ENCODE assay signal across 8 cellular contexts in the genomic region with DNA sequence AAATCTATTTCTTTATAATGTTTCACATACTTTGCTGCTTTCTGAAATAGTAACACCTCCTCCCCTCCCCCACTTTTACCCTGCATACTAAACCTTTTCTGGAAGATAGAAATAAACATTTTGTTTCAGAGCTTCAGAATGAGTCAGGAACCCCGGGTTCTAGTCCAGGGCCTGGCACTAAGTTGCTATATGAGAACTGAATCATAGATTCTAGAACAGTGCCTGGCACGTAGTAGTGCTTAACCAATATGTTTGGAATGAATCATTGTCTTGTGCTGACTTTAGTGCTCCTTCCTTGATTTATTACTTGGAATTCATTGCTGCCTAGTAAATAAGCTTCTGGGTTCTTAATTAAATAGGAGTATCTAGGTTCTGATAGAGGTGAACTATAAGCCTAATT. TPM values are rescaled to one million over a fixed set of nuclear protein-coding genes. Genes with fewer than 3 reads are reported as not detected.
DNase-seq lines count a peak whose midpoint lies in the region; ATAC-seq and TF ChIP-seq lines count a peak whose summit lies in the region.

No MANE protein-coding gene starts in this region.

- peak; percentile 45 for ATAC-seq in HG02759 (IDR thresholded peaks at IDR 0.05; ENCODE audit: unreplicated experiment)

- H4K91ac ChIP-seq in mesenchymal stem cell (ENCODE audit: low read length): no peak overlapping the region

- peaks cover 9% of the 10 kb centered on the region for H3K9me3 Mint-ChIP-seq in activated T-helper 2 cell treated with anti-CD3 and anti-CD28 coated beads, Interferon-gamma antibody, Interleukin-2, Interleukin-4, amounts not matched to agents 10 μg/mL and 5 μg/mL and 100 μg/mL, durations not matched to agents 14 hours and 24 hours and 36 hours

- H3K79me1 ChIP-seq in mesenchymal stem cell (replicated peaks; ENCODE audit: low read length, poor library complexity, severe bottlenecking): no peaks in the 10 kb centered on the region

- H3K23ac ChIP-seq in mesenchymal stem cell (ENCODE audit: low read length in 2 of 2): no peak overlapping the region

- 4% methylated on average over 2 of the region's 2 CpGs for WGBS in mesenchymal stem cell

- no peak overlapping the region for H2AFZ ChIP-seq in mesenchymal stem cell (ENCODE audit: low read depth, low read length)

- H2BK15ac ChIP-seq in mesenchymal stem cell (ENCODE audit: low read depth, poor library complexity, severe bottlenecking): no peak overlapping the region

- intact Hi-C loops in activated T-helper 2 cell treated with anti-CD3 and anti-CD28 coated beads, Interferon-gamma antibody, Interleukin-2, Interleukin-4, amounts not matched to agents 10 μg/mL and 5 μg/mL and 100 μg/mL, durations not matched to agents 14 hours and 24 hours and 36 hours (cut with micrococcal nuclease): loop anchor here (1.0 to 5.0 kb wide), 7 partner anchors 8 to 304 kb away; no protein-coding TSS in a partner anchor

- no peaks in the 10 kb centered on the region for H3K9me3 ChIP-seq in mesenchymal stem cell (ENCODE audit: control insufficient read depth, low read length)

- H3K27ac ChIP-seq in mesenchymal stem cell (ENCODE audit: low read length, poor library complexity, severe bottlenecking): peak overlapping the region; percentile 80

- no peaks in the 10 kb centered on the region for H3K36me3 ChIP-seq in mesenchymal stem cell (ENCODE audit: control insufficient read depth in 1 of 2, insufficient read depth in 2 of 2, low read depth in 1 of 2, low read length in 2 of 2)

- H2BK5ac ChIP-seq in mesenchymal stem cell (ENCODE audit: low read depth, low read length, poor library complexity, severe bottlenecking): peak overlapping the region; percentile 46

- no peak overlapping the region for H4K8ac ChIP-seq in mesenchymal stem cell (ENCODE audit: low read length)

- peaks cover 80% of the 10 kb centered on the region for H3K4me1 Mint-ChIP-seq in activated T-helper 2 cell treated with anti-CD3 and anti-CD28 coated beads, Interferon-gamma antibody, Interleukin-2, Interleukin-4, amounts not matched to agents 10 μg/mL and 5 μg/mL and 100 μg/mL, durations not matched to agents 14 hours and 24 hours and 36 hours (ENCODE audit: low read depth)

- H2BK120ac ChIP-seq in mesenchymal stem cell (ENCODE audit: low read depth, low read length): no peak overlapping the region

- peak overlapping the region; percentile 88 for H3K27ac Mint-ChIP-seq in activated T-helper 2 cell treated with anti-CD3 and anti-CD28 coated beads, Interferon-gamma antibody, Interleukin-2, Interleukin-4, amounts not matched to agents 10 μg/mL and 5 μg/mL and 100 μg/mL, durations not matched to agents 14 hours and 24 hours and 36 hours

- no peak overlapping the region for H3K4me2 ChIP-seq in mesenchymal stem cell (ENCODE audit: low read length, poor library complexity, severe bottlenecking)

- no peak overlapping the region for H2BK12ac ChIP-seq in mesenchymal stem cell (ENCODE audit: low read length in 2 of 2)

- H3K4me3 ChIP-seq in mesenchymal stem cell (ENCODE audit: insufficient read depth in 1 of 2, low read depth in 1 of 2, low read length in 2 of 2): peak overlapping the region in 1 of 2 experiments; percentile 24

- H3K27me3 Mint-ChIP-seq in activated T-helper 2 cell treated with anti-CD3 and anti-CD28 coated beads, Interferon-gamma antibody, Interleukin-2, Interleukin-4, amounts not matched to agents 10 μg/mL and 5 μg/mL and 100 μg/mL, durations not matched to agents 14 hours and 24 hours and 36 hours (ENCODE audit: low read depth): no peaks in the 10 kb centered on the region

- peaks cover 6% of the 10 kb centered on the region for H3K4me1 ChIP-seq in mesenchymal stem cell (ENCODE audit: control insufficient read depth, insufficient read depth, low read depth, low read length)

- H3K9ac ChIP-seq in mesenchymal stem cell (ENCODE audit: low read length): peak overlapping the region; percentile 50

- in situ Hi-C loops in GM13976 (cut with MboI; ENCODE audit: low sequenced_read_pairs, unreplicated experiment): no loop called here

- DNase-seq in A172 (ENCODE audit: low spot score) (peak; percentile 68), mesenchymal stem cell (peak; percentile 74), DMS53 (lab: John Stamatoyannopoulos, UW) (no peak), GF-D8 (lab: John Stamatoyannopoulos, UW) (no peak), GM13976 (ENCODE audit: low spot score) (no peak), middle frontal gyrus (ENCODE audit: extremely low spot score, low spot score) (no peak)
- no peak for DNase-seq in activated T-helper 2 cell treated with anti-CD3 and anti-CD28 coated beads, Interferon-gamma antibody, Interleukin-2, Interleukin-4, amounts not matched to agents 10 μg/mL and 5 μg/mL and 100 μg/mL, durations not matched to agents 14 hours and 24 hours and 36 hours (ENCODE audit: low spot score)

- no peak overlapping the region for H3K18ac ChIP-seq in mesenchymal stem cell (ENCODE audit: low read depth in 1 of 2, low read length in 2 of 2)

- H3K14ac ChIP-seq in mesenchymal stem cell (ENCODE audit: low read length in 2 of 2): no peak overlapping the region

- H3K36me3 Mint-ChIP-seq in activated T-helper 2 cell treated with anti-CD3 and anti-CD28 coated beads, Interferon-gamma antibody, Interleukin-2, Interleukin-4, amounts not matched to agents 10 μg/mL and 5 μg/mL and 100 μg/mL, durations not matched to agents 14 hours and 24 hours and 36 hours (ENCODE audit: low read depth): peaks cover 48% of the 10 kb centered on the region

- no peaks in the 10 kb centered on the region for H3K27me3 ChIP-seq in mesenchymal stem cell (ENCODE audit: control insufficient read depth in 1 of 2, insufficient read depth in 1 of 2, low read length in 2 of 2)

- H2AK5ac ChIP-seq in mesenchymal stem cell (ENCODE audit: low read length, severe bottlenecking): peak overlapping the region; percentile 13

- TF ChIP-seq CTCF in GM13976 (IDR thresholded peaks at IDR 0.05; ENCODE audit: borderline replicate concordance, control extremely low read depth, extremely low read depth, insufficient read depth, missing control alignments): no peak

- H3K4ac ChIP-seq in mesenchymal stem cell (ENCODE audit: low read depth in 1 of 2, low read length in 2 of 2): no peak overlapping the region

- peak overlapping the region; percentile 45 for H3K4me3 Mint-ChIP-seq in activated T-helper 2 cell treated with anti-CD3 and anti-CD28 coated beads, Interferon-gamma antibody, Interleukin-2, Interleukin-4, amounts not matched to agents 10 μg/mL and 5 μg/mL and 100 μg/mL, durations not matched to agents 14 hours and 24 hours and 36 hours (ENCODE audit: low read depth)

RNA-seq across cellular contexts. Expression of gene TAB2, which starts 18.4 kb away (rescaled TPM):
- total RNA-seq in A172 (2014; rRNA removed; shearing (Covaris generic)): 20.9 and 26.6 TPM in 2 replicates
- total RNA-seq in activated T-helper 2 cell treated with anti-CD3 and anti-CD28 coated beads, Interferon-gamma antibody, Interleukin-2, Interleukin-4, amounts not matched to agents 10 μg/mL and 5 μg/mL and 100 μg/mL, durations not matched to agents 14 hours and 24 hours and 36 hours: 106 and 110 TPM in 2 replicates
- polyA plus RNA-seq in mesenchymal stem cell (2013, experiment 1 of 2): 46.0 TPM
- polyA plus RNA-seq in mesenchymal stem cell (2013, experiment 2 of 2): 46.8 TPM

Comparison
In these comparisons a context has a peak if more than half of its experiments do, and no peak if none do; other contexts are left out.
1. DNase-seq: peak in A172 (single experiment) and mesenchymal stem cell (single experiment); none in activated T-helper 2 cell treated with anti-CD3 and anti-CD28 coated beads, Interferon-gamma antibody, Interleukin-2, Interleukin-4, amounts not matched to agents 10 μg/mL and 5 μg/mL and 100 μg/mL, durations not matched to agents 14 hours and 24 hours and 36 hours (single experiment), DMS53 (single experiment), GF-D8 (single experiment), GM13976 (single experiment) and middle frontal gyrus (single experiment).